Comparison of ENCODE assay signal across 8 cellular contexts in the genomic region with DNA sequence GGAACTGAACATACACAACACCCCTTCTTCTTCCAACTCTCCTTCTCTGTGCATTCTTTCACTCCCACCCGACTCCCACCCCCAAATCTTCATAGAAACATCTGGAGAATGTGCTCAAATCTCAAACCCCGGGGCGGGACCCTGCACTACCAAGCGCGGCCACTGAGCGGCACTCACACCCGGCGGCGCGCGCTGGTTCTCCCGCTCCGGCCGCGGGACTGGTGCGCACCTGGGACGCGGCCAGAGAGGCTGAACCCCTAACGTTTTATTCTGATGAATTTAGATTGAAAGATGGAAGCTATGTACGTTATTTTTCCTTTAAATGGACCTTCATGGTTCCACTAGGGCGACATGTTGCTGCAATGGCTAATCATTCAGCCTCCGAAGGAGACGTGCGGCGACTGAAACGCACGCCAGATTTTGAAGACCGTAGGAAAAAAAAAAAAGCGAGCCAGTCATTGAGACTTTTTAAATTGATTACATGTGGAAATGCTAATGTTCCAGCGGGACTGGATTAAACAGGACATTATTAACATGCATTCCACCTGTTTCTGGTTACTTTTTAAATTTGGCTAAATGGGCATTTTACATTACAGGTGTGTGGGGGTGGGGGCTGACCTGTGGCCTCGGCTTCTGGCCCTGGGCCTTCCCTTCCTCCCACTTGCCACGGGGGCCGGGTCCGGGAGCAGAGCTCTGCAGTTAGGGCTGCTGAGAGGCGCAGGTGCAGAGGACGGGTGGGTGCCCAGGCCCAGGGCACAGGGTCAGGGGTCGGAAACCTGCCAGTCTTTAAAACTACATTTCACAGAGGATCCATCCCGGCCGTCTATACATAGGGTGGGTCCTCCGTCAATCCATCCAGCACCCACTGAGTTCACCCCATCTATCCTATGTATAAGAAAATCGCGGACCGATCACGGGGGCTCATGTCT.
DNase-seq lines count a peak whose midpoint lies in the region; ATAC-seq and TF ChIP-seq lines count a peak whose summit lies in the region.

No MANE protein-coding gene starts in this region.

- peaks cover 19% of the 10 kb centered on the region for H3K4me1 Mint-ChIP-seq in type B pancreatic cell (ENCODE audit: unreplicated experiment)

- peak; percentile 7 for DNase-seq in NCI-H774 (lab: John Stamatoyannopoulos, UW)
- peak; percentile 37 for DNase-seq in activated T-helper 1 cell treated with Interleukin-2 at 50 U/mL for 16 hours (ENCODE audit: low read depth)
- DNase-seq in foreskin keratinocyte = no peak
- DNase-seq in osteoblast (ENCODE audit: insufficient read length, low spot score, missing footprints) = peak; percentile 91
- no peak for DNase-seq in type B pancreatic cell (ENCODE audit: extremely low spot score, unreplicated experiment)
- no peak for DNase-seq in NCI-H187 treated with DMSO at 0.1 percent for 48 hours (lab: John Stamatoyannopoulos, UW)

- H2AFZ ChIP-seq in osteoblast (ENCODE audit: low read length) = peak overlapping the region; percentile 85

- H3K9ac ChIP-seq in BLaER1 treated with 17β-estradiol and CSF1 and Interleukin-3, amounts not matched to agents 10 nM and 100 nM = no peak overlapping the region

- H3K9me3 ChIP-seq in BLaER1 treated with 17β-estradiol and CSF1 and Interleukin-3, amounts not matched to agents 10 nM and 100 nM (replicated peaks in 1 of 11) = peaks cover 33 to 52% (median 48%) of the 10 kb centered on the region in 11 experiments
- peaks cover 3% of the 10 kb centered on the region for H3K9me3 ChIP-seq in osteoblast (ENCODE audit: low read depth, low read length)

- H4K20me1 ChIP-seq in BLaER1 treated with 17β-estradiol and CSF1 and Interleukin-3, amounts not matched to agents 10 nM and 100 nM = no peaks in the 10 kb centered on the region
- no peaks in the 10 kb centered on the region for H4K20me1 ChIP-seq in osteoblast (ENCODE audit: insufficient read depth, low read length)

- H3K27me3 Mint-ChIP-seq in type B pancreatic cell = peaks cover 21% of the 10 kb centered on the region

- peaks cover 9 to 55% (median 38%) of the 10 kb centered on the region in 10 experiments for H3K4me1 ChIP-seq in BLaER1 treated with 17β-estradiol and CSF1 and Interleukin-3, amounts not matched to agents 10 nM and 100 nM
- no peaks in the 10 kb centered on the region for H3K4me1 ChIP-seq in foreskin keratinocyte
- no peaks in the 10 kb centered on the region for H3K4me1 ChIP-seq in osteoblast (ENCODE audit: insufficient read depth, low read length)

- no peak overlapping the region for H3K4me3 ChIP-seq in BLaER1 treated with 17β-estradiol and CSF1 and Interleukin-3, amounts not matched to agents 10 nM and 100 nM
- peak overlapping the region; percentile 65 for H3K4me3 ChIP-seq in osteoblast (ENCODE audit: insufficient read depth, low read length)

- peaks cover 0 to 5% (median 0%) of the 10 kb centered on the region in 11 experiments; a peak in 5 of 22 replicates for H3K36me3 ChIP-seq in BLaER1 treated with 17β-estradiol and CSF1 and Interleukin-3, amounts not matched to agents 10 nM and 100 nM
- no peaks in the 10 kb centered on the region for H3K36me3 ChIP-seq in osteoblast (ENCODE audit: insufficient read depth, low read length)

- peak; percentile 75 for ATAC-seq in GM21360 (IDR thresholded peaks at IDR 0.05; ENCODE audit: unreplicated experiment)
- peak; percentile 73 for ATAC-seq in foreskin keratinocyte

- H3K27me3 ChIP-seq in BLaER1 treated with 17β-estradiol and CSF1 and Interleukin-3, amounts not matched to agents 10 nM and 100 nM = no peaks in the 10 kb centered on the region
- H3K27me3 ChIP-seq in foreskin keratinocyte (peaks cover 16% of the 10 kb centered on the region), osteoblast (ENCODE audit: insufficient read depth, low read length) (no peaks in the 10 kb centered on the region)

- H3K36me3 Mint-ChIP-seq in type B pancreatic cell = no peaks in the 10 kb centered on the region

- peak overlapping the region in 10 of 11 experiments; percentile 14 to 55 (median 44); a peak in 17 of 22 replicates for H3K4me2 ChIP-seq in BLaER1 treated with 17β-estradiol and CSF1 and Interleukin-3, amounts not matched to agents 10 nM and 100 nM
- peak overlapping the region; percentile 89 for H3K4me2 ChIP-seq in osteoblast (ENCODE audit: insufficient read depth, low read length)

- H3K4me3 Mint-ChIP-seq in type B pancreatic cell = peak overlapping the region; percentile 70

- TF ChIP-seq CTCF in foreskin keratinocyte (conservative IDR thresholded peaks at IDR 0.05) = peak; percentile 93
- TF ChIP-seq CTCF in osteoblast (IDR thresholded peaks at IDR 0.05; ENCODE audit: extremely low read depth, low read depth, low read length) = peak; percentile 77
- TF ChIP-seq CTCF in type B pancreatic cell (conservative IDR thresholded peaks at IDR 0.05) = peak; percentile 87

- no peaks in the 10 kb centered on the region for H3K79me2 ChIP-seq in osteoblast (ENCODE audit: insufficient read depth, low read length)

- no peak overlapping the region for H3K27ac ChIP-seq in BLaER1 treated with 17β-estradiol and CSF1 and Interleukin-3, amounts not matched to agents 10 nM and 100 nM
- no peak overlapping the region for H3K27ac ChIP-seq in foreskin keratinocyte
- no peak overlapping the region for H3K27ac ChIP-seq in osteoblast (ENCODE audit: low read depth, low read length)

- peaks cover 2% of the 10 kb centered on the region for H3K9me3 Mint-ChIP-seq in type B pancreatic cell

- H3K27ac Mint-ChIP-seq in type B pancreatic cell = no peak overlapping the region

Comparison
In these comparisons a context has a peak if more than half of its experiments do, and no peak if none do; other contexts are left out.
1. DNase-seq: peak in NCI-H774 (single experiment), activated T-helper 1 cell treated with Interleukin-2 at 50 U/mL for 16 hours (single experiment) and osteoblast (single experiment); none in foreskin keratinocyte (0 of 2), type B pancreatic cell (single experiment) and NCI-H187 treated with DMSO at 0.1 percent for 48 hours (single experiment).
2. Peak in every context shown above with its lines, with median percentiles within 50 percentile points of each other: CTCF ChIP-seq.